ENCODE assay signal across 27 cellular contexts in the genomic region with DNA sequence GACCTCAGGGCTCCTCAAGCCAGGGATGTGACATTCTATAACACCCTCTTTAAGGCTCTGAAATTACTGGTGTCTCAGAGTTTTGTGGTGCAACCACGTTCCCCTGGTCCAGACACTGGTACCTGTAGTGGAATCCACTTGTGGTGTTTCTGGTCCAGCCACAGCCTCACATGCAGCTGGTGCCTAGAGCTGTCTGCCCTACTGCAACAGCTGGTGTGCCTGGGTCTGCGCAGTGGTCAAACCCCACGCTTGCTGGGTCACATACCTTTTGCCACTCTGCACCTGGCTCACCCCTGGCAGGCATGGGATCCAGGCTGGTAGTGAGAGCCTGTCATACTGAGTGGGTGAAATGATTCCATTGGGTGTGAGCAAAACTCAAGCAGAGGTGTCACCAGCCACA.
"Had no signal": no experiment of that assay in that cellular context is flagged by ENCODE, and none has a peak within 500 bp of the region (broad histone marks: within the 10 kb centered on the region; RNA-seq: fewer than 3 reads in every experiment).

No MANE protein-coding gene starts in this region.

- H3K27me3 ChIP-seq: stomach, suprapubic skin, testis, thyroid gland, tibial artery, tibial nerve, transverse colon, upper lobe of left lung, upper lobe of right lung, uterus, vagina had no signal

- H3K4me1 Mint-ChIP-seq: stimulated activated memory B cell treated with anti-CD40 and anti-IgM and Interleukin-4, amounts not matched to agents 10 μg/mL and 1 μg/mL and 100 μg/mL, for 72 hours; stimulated activated naive B cell treated with anti-CD40 and anti-IgM and Interleukin-4, amounts not matched to agents 10 μg/mL and 1 μg/mL and 100 μg/mL, for 72 hours; stimulated activated naive CD8-positive, alpha-beta T cell treated with anti-CD3 and anti-CD28 coated beads, Interleukin-15, amount 100 ng/mL, for 72 hours had no signal

- ATAC-seq: stimulated activated memory B cell treated with anti-CD40 and anti-IgM and Interleukin-4, amounts not matched to agents 10 μg/mL and 1 μg/mL and 100 μg/mL, for 72 hours; stimulated activated naive CD8-positive, alpha-beta T cell treated with anti-CD3 and anti-CD28 coated beads, Interleukin-15, amount 100 ng/mL, for 72 hours; stimulated activated naive CD8-positive, alpha-beta T cell treated with anti-CD3 and anti-CD28 coated beads, Interleukin-15, Interleukin-2, amounts not matched to agents 100 U/mL and 50 U/mL, for 24 hours; upper lobe of right lung had no signal

- H3K9me3 ChIP-seq: suprapubic skin, testis, thoracic aorta, thyroid gland, tibial artery, tibial nerve, transverse colon, upper lobe of right lung, uterus, vagina had no signal

- H3K27ac Mint-ChIP-seq: stimulated activated memory B cell treated with anti-CD40 and anti-IgM and Interleukin-4, amounts not matched to agents 10 μg/mL and 1 μg/mL and 100 μg/mL, for 72 hours; stimulated activated naive B cell treated with anti-CD40 and anti-IgM and Interleukin-4, amounts not matched to agents 10 μg/mL and 1 μg/mL and 100 μg/mL, for 72 hours; stimulated activated naive CD8-positive, alpha-beta T cell treated with anti-CD3 and anti-CD28 coated beads, Interleukin-15, amount 100 ng/mL, for 72 hours; stimulated activated naive CD8-positive, alpha-beta T cell treated with anti-CD3 and anti-CD28 coated beads, Interleukin-15, Interleukin-2, amounts not matched to agents 100 ng/mL and 50 ng/mL, for 24 hours; type B pancreatic cell had no signal

- H3K36me3 ChIP-seq: stomach, suprapubic skin, thoracic aorta, thyroid gland, tibial artery, tibial nerve, transverse colon, upper lobe of left lung, upper lobe of right lung, uterus, vagina had no signal

- DNase-seq: stimulated activated CD4-positive, alpha-beta T cell treated with anti-CD3 and anti-CD28 coated beads, Interleukin-2, amount 100 ng/mL, for 48 hours; stimulated activated CD4-positive, alpha-beta T cell treated with anti-CD3 and anti-CD28 coated beads, Interleukin-4, amount 100 ng/mL, for 1 hour; stimulated activated CD4-positive, alpha-beta T cell treated with anti-CD3 and anti-CD28 coated beads, Interleukin-4, amount 100 ng/mL, for 24 hours; stimulated activated CD4-positive, alpha-beta T cell treated with anti-CD3 and anti-CD28 coated beads, Interleukin-4, amount 100 ng/mL, for 4 hours; stimulated activated CD8-positive, alpha-beta memory T cell treated with anti-CD3 and anti-CD28 coated beads, Interleukin-4, amount 100 ng/mL, for 48 hours; stimulated activated naive B cell treated with anti-CD40 and anti-IgM and Interleukin-4, amounts not matched to agents 10 μg/mL and 1 μg/mL and 100 μg/mL, for 72 hours; stimulated activated naive CD4-positive, alpha-beta T cell; stimulated activated naive CD4-positive, alpha-beta T cell treated with Interleukin-2 at 50 U/mL for 16 hours; stimulated activated naive CD8-positive, alpha-beta T cell treated with anti-CD3 and anti-CD28 coated beads, Interleukin-15, amount 100 ng/mL, for 72 hours; stimulated activated naive CD8-positive, alpha-beta T cell treated with anti-CD3 and anti-CD28 coated beads, Interleukin-15, Interleukin-2, amounts not matched to agents 100 U/mL and 50 U/mL, for 24 hours; stomach; substantia nigra; testis; thyroid gland; tibial artery; transverse colon; trophoblast cell; upper lobe of right lung; uterus had no signal

- H3K4me3 ChIP-seq: stomach, suprapubic skin, testis, thoracic aorta, thyroid gland, tibial artery, tibial nerve, transverse colon, upper lobe of left lung, upper lobe of right lung, uterus, vagina had no signal

- H3K4me3 Mint-ChIP-seq: stimulated activated memory B cell treated with anti-CD40 and anti-IgM and Interleukin-4, amounts not matched to agents 10 μg/mL and 1 μg/mL and 100 μg/mL, for 72 hours; stimulated activated naive B cell treated with anti-CD40 and anti-IgM and Interleukin-4, amounts not matched to agents 10 μg/mL and 1 μg/mL and 100 μg/mL, for 72 hours; stimulated activated naive CD8-positive, alpha-beta T cell treated with anti-CD3 and anti-CD28 coated beads, Interleukin-15, amount 100 ng/mL, for 72 hours; stimulated activated naive CD8-positive, alpha-beta T cell treated with anti-CD3 and anti-CD28 coated beads, Interleukin-15, Interleukin-2, amounts not matched to agents 100 ng/mL and 50 ng/mL, for 24 hours; type B pancreatic cell had no signal

- H3K36me3 Mint-ChIP-seq: stimulated activated memory B cell treated with anti-CD40 and anti-IgM and Interleukin-4, amounts not matched to agents 10 μg/mL and 1 μg/mL and 100 μg/mL, for 72 hours; type B pancreatic cell had no signal

- H3K9me3 Mint-ChIP-seq: type B pancreatic cell had no signal

- H3K27ac ChIP-seq: stomach, suprapubic skin, testis, thoracic aorta, thyroid gland, tibial artery, tibial nerve, transverse colon, upper lobe of left lung, upper lobe of right lung, uterus, vagina had no signal

- H3K4me1 ChIP-seq: stomach, suprapubic skin, testis, thyroid gland, tibial artery, tibial nerve, transverse colon, upper lobe of left lung, upper lobe of right lung, uterus, vagina had no signal
